In the genomic region with DNA sequence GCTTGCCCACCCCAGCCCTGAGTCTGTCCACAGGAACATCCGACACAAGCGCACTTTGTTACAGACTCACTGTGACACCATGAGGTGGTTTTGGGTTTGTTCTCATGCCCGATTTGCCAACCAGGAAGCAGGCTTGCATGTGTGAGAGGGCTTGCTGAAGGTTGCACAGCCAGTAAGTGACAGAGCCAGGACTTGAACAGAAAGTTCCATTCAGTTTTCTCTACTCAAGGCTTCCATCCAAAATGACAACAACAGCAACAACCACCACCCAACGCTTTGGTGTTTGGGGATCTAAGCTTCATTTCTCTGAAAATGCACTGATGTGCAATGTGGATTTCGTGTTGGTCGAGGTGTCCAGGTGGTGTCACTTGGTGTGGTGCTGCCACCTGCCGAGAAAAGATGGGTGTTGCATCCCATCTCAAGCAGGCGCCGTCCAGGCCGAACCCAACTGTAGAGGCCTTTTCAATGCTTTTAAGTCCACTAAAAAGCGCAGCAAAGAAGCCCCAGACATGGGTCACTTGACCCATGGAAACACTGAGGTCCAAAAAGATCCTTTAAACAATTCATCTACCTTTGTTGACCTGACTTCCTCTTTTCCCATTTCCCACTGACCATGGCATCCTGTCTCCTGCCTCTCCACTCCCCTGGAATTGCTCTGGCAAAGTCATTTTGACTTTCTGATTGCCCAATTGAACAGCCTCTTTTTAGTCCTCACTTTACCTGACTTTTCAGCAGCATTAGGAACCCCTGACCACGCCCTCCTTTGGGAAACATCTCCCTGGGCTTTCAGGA, we compare ENCODE assay signal across 8 cellular contexts. TPM values are rescaled to one million over a fixed set of nuclear protein-coding genes. Genes with fewer than 3 reads are reported as not detected.
DNase-seq lines count a peak whose midpoint lies in the region; ATAC-seq lines count a peak whose summit lies in the region.

No MANE protein-coding gene starts in this region.

- H3K27me3 Mint-ChIP-seq in natural killer cell treated with Interleukin-12 subunit alpha and Interleukin-12 subunit beta and Interleukin-15 and Interleukin-18, amount 100 ng/mL, for 72 hours: peaks cover 2 to 5% of the 10 kb centered on the region in 2 donors

- peaks cover 18% of the 10 kb centered on the region in 2 donors for H3K4me1 Mint-ChIP-seq in natural killer cell treated with Interleukin-12 subunit alpha and Interleukin-12 subunit beta and Interleukin-15 and Interleukin-18, amount 100 ng/mL, for 72 hours (ENCODE audit: low read depth in 2 of 2)

- H3K4me3 Mint-ChIP-seq in natural killer cell treated with Interleukin-12 subunit alpha and Interleukin-12 subunit beta and Interleukin-15 and Interleukin-18, amount 100 ng/mL, for 72 hours: no peak overlapping the region

- no peak overlapping the region for H3K9ac ChIP-seq in NT2/D1 (ENCODE audit: insufficient read length, low read depth)

- H3K36me3 Mint-ChIP-seq in natural killer cell treated with Interleukin-12 subunit alpha and Interleukin-12 subunit beta and Interleukin-15 and Interleukin-18, amount 100 ng/mL, for 72 hours: no peaks in the 10 kb centered on the region

- no peaks in the 10 kb centered on the region for H3K9me3 ChIP-seq in NT2/D1 (ENCODE audit: insufficient read depth, low read length)

- H3K9me3 Mint-ChIP-seq in natural killer cell treated with Interleukin-12 subunit alpha and Interleukin-12 subunit beta and Interleukin-15 and Interleukin-18, amount 100 ng/mL, for 72 hours: no peaks in the 10 kb centered on the region

- ATAC-seq in HG03460 (IDR thresholded peaks at IDR 0.05; ENCODE audit: unreplicated experiment) (peak; percentile 68), esophagus mucosa (peak; percentile 77), HG02852 (IDR thresholded peaks at IDR 0.05; ENCODE audit: unreplicated experiment) (no peak)
- ATAC-seq in natural killer cell treated with Interleukin-12 subunit alpha and Interleukin-12 subunit beta and Interleukin-15 and Interleukin-18, amount 100 ng/mL, for 72 hours: peak; percentile 86

- H3K4me1 ChIP-seq in NT2/D1 (ENCODE audit: insufficient read depth, insufficient read length): no peaks in the 10 kb centered on the region

- DNase-seq in GM03348 (ENCODE audit: low spot score) (peak; percentile 84), NT2/D1 (ENCODE audit: low read depth, low spot score) (peak; percentile 56), activated T-cell treated with anti-CD3 and anti-CD28 coated beads for 1 hour (ENCODE audit: low read depth) (peak; percentile 79)
- DNase-seq in natural killer cell treated with Interleukin-12 subunit alpha and Interleukin-12 subunit beta and Interleukin-15 and Interleukin-18, amount 100 ng/mL, for 72 hours (ENCODE audit: low spot score): peak; percentile 81
- peak; percentile 60 for DNase-seq in stimulated activated naive CD4-positive, alpha-beta T cell treated with Interleukin-2 at 50 U/mL for 16 hours (lab: John Stamatoyannopoulos, UW)

- no peak overlapping the region for H3K4me3 ChIP-seq in NT2/D1 (ENCODE audit: insufficient read length, low read depth)

- no peaks in the 10 kb centered on the region for H3K36me3 ChIP-seq in NT2/D1 (ENCODE audit: insufficient read depth, insufficient read length, low read length)

- peaks cover 12% of the 10 kb centered on the region for H3K27me3 ChIP-seq in NT2/D1 (ENCODE audit: insufficient read depth, insufficient read length)

- no peak overlapping the region for H3K27ac Mint-ChIP-seq in natural killer cell treated with Interleukin-12 subunit alpha and Interleukin-12 subunit beta and Interleukin-15 and Interleukin-18, amount 100 ng/mL, for 72 hours

RNA-seq across cellular contexts. Expression of gene CITED4, which starts 12.2 kb away (rescaled TPM):
- 28.7 TPM for total RNA-seq in esophagus mucosa
- 1 to 10 TPM; 2.5 to 3.5 TPM for total RNA-seq in natural killer cell treated with Interleukin-12 subunit alpha and Interleukin-12 subunit beta and Interleukin-15 and Interleukin-18, amount 100 ng/mL, for 72 hours
